In the genomic region with DNA sequence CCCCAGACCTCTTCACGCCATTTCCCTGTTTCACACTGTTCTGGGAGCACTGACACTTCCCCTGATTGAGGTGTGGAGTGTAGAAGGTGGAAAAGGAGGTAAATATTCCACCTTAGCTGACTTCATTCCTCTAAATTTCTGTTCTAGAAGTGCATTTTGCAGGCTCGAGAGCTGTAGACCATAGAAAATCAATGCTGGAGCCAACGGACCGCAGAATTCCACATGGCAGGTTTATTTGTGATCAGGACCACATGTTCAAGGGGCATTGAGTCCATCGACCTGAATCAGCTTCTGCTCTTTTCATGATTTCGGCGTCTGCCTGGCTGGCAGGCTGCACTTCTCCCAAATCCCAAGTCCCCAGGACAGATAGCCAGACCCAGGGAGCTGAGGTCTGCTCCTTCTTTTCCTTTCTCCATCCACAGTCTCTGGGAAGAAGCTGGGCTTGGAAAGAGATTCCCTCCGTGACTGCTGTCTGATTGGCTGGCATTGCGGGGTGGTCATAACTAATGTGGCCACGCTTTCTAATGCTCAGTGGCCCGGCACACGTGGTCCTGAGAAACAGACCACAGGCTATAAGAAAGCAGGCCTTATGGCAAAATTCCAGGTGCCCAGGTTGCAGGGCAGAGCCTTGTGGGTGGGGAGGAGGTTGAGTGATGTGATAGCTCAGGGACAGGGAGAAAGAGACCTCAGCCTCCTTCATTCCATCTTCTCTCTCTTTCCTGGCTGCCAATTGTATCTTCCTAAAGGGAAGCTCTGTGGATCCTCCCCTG, we compare ENCODE assay signal across 21 cellular contexts.
"Had no signal": no experiment of that assay in that cellular context is flagged by ENCODE, and none has a peak within 500 bp of the region (broad histone marks: within the 10 kb centered on the region; RNA-seq: fewer than 3 reads in every experiment).

No MANE protein-coding gene starts in this region.

- H3K9me3 ChIP-seq: body of pancreas, prostate gland, thoracic aorta had no signal

- H3K36me3 ChIP-seq: prostate gland, thoracic aorta had no signal

- ATAC-seq: activated CD4-positive, alpha-beta T cell treated with anti-CD3 and anti-CD28 coated beads for 36 hours; body of pancreas; left colon; right cardiac atrium; stimulated activated memory B cell treated with anti-CD40 and anti-IgM and Interleukin-4, amounts not matched to agents 10 μg/mL and 1 μg/mL and 100 μg/mL, for 72 hours; WTC11 had no signal

- H3K27ac ChIP-seq: body of pancreas, dorsolateral prefrontal cortex, epithelial cell of prostate, prostate gland, thoracic aorta had no signal

- H3K27me3 ChIP-seq: body of pancreas, dorsolateral prefrontal cortex had no signal

- DNase-seq: activated CD4-positive, alpha-beta T cell treated with anti-CD3 and anti-CD28 coated beads for 36 hours; activated CD4-positive, alpha-beta T cell treated with anti-CD3 and anti-CD28 coated beads, Interleukin-2, amount 50 U/mL, for 48 hours; activated gamma-delta T cell; activated naive CD8-positive, alpha-beta T cell treated with anti-CD3 and anti-CD28 coated beads, Interleukin-2, amount 10 ng/mL, durations not matched to agents 7 days and 5 days; amygdala; body of pancreas; central memory CD4-positive, alpha-beta T cell; foreskin fibroblast; hippocampal formation; left colon; right cardiac atrium; stimulated activated CD4-positive, alpha-beta T cell treated with anti-CD3 and anti-CD28 coated beads, Interleukin-4, amount 100 ng/mL, for 4 hours; T-helper 2 cell had no signal

- H3K4me2 ChIP-seq: smooth muscle cell had no signal

- H3K4me3 ChIP-seq: body of pancreas, dorsolateral prefrontal cortex, lung, prostate gland, smooth muscle cell, thoracic aorta had no signal
